Comparison of ENCODE assay signal across 8 cellular contexts in genomic region chr1:203692565-203693470, GRCh38.
DNase-seq lines count a peak whose midpoint lies in the region; ATAC-seq and TF ChIP-seq lines count a peak whose summit lies in the region.

No MANE protein-coding gene starts in this region.

- DNase-seq in activated T-cell treated with anti-CD3 and anti-CD28 coated beads, Interleukin-2, amount 50 U/mL, for 24 hours = no peak
- DNase-seq in activated T-cell treated with anti-CD3 and anti-CD28 coated beads for 4 hours (no peak), Right ventricle myocardium inferior (ENCODE audit: missing footprints) (peak; percentile 86), renal cortical epithelial cell (ENCODE audit: low read depth) (peak; percentile 93), GM10266 (ENCODE audit: extremely low spot score) (no peak)

- H3K27ac Mint-ChIP-seq in activated T-cell treated with anti-CD3 and anti-CD28 coated beads, Interleukin-2, amount 50 U/mL, for 24 hours = peak overlapping the region; percentile 81
- peak overlapping the region; percentile 83 for H3K27ac Mint-ChIP-seq in activated T-helper 17 cell treated with anti-CD3 and anti-CD28 coated beads, Interleukin-2, amount 50 U/mL, for 72 hours

- peak; percentile 83 for ATAC-seq in activated T-helper 17 cell treated with anti-CD3 and anti-CD28 coated beads, Interleukin-2, amount 50 U/mL, for 72 hours (replicated peaks)
- ATAC-seq in Right ventricle myocardium inferior = peak; percentile 90
- ATAC-seq in GM21825 (IDR thresholded peaks at IDR 0.05; ENCODE audit: unreplicated experiment) = no peak
- ATAC-seq in HG03139 (IDR thresholded peaks at IDR 0.05; ENCODE audit: unreplicated experiment) = no peak

- peaks cover 48% of the 10 kb centered on the region for H3K4me1 Mint-ChIP-seq in activated T-cell treated with anti-CD3 and anti-CD28 coated beads, Interleukin-2, amount 50 U/mL, for 24 hours (ENCODE audit: low read depth)
- peaks cover 49% of the 10 kb centered on the region for H3K4me1 Mint-ChIP-seq in activated T-helper 17 cell treated with anti-CD3 and anti-CD28 coated beads, Interleukin-2, amount 50 U/mL, for 72 hours

- H3K9me3 Mint-ChIP-seq in activated T-cell treated with anti-CD3 and anti-CD28 coated beads, Interleukin-2, amount 50 U/mL, for 24 hours = no peaks in the 10 kb centered on the region
- no peaks in the 10 kb centered on the region for H3K9me3 Mint-ChIP-seq in activated T-helper 17 cell treated with anti-CD3 and anti-CD28 coated beads, Interleukin-2, amount 50 U/mL, for 72 hours

- H3K4me3 Mint-ChIP-seq in activated T-cell treated with anti-CD3 and anti-CD28 coated beads, Interleukin-2, amount 50 U/mL, for 24 hours = no peak overlapping the region
- peak overlapping the region; percentile 48 for H3K4me3 Mint-ChIP-seq in activated T-helper 17 cell treated with anti-CD3 and anti-CD28 coated beads, Interleukin-2, amount 50 U/mL, for 72 hours

- no peaks in the 10 kb centered on the region for H3K27me3 Mint-ChIP-seq in activated T-cell treated with anti-CD3 and anti-CD28 coated beads, Interleukin-2, amount 50 U/mL, for 24 hours
- no peaks in the 10 kb centered on the region for H3K27me3 Mint-ChIP-seq in activated T-helper 17 cell treated with anti-CD3 and anti-CD28 coated beads, Interleukin-2, amount 50 U/mL, for 72 hours

- H3K36me3 Mint-ChIP-seq in activated T-cell treated with anti-CD3 and anti-CD28 coated beads, Interleukin-2, amount 50 U/mL, for 24 hours (ENCODE audit: low read depth) = peaks cover 19% of the 10 kb centered on the region
- H3K36me3 Mint-ChIP-seq in activated T-helper 17 cell treated with anti-CD3 and anti-CD28 coated beads, Interleukin-2, amount 50 U/mL, for 72 hours (ENCODE audit: low read depth) = peaks cover 55% of the 10 kb centered on the region

- intact Hi-C loops in Right ventricle myocardium inferior (cut with DNase I) = loop anchor here (1.0 kb wide), 1 partner anchor 64 kb away; no protein-coding TSS in a partner anchor

- no peak for TF ChIP-seq CTCF in GM10266 (IDR thresholded peaks at IDR 0.05; ENCODE audit: control insufficient read depth, insufficient read depth, low read depth, missing control alignments)

Comparison
In these comparisons a context has a peak if more than half of its experiments do, and no peak if none do; other contexts are left out.
1. DNase-seq: peak in Right ventricle myocardium inferior (single experiment) and renal cortical epithelial cell (single experiment); none in activated T-cell treated with anti-CD3 and anti-CD28 coated beads, Interleukin-2, amount 50 U/mL, for 24 hours (single experiment), activated T-cell treated with anti-CD3 and anti-CD28 coated beads for 4 hours (single experiment) and GM10266 (single experiment).
2. ATAC-seq: peak in activated T-helper 17 cell treated with anti-CD3 and anti-CD28 coated beads, Interleukin-2, amount 50 U/mL, for 72 hours (single experiment) and Right ventricle myocardium inferior (single experiment); none in GM21825 (single experiment) and HG03139 (single experiment).